ENCODE assay signal across 24 cellular contexts in genomic region chr11:113725883-113726405, GRCh38. TPM values are rescaled to one million over a fixed set of nuclear protein-coding genes. Genes with fewer than 3 reads are reported as not detected.
"Had no signal": no experiment of that assay in that cellular context is flagged by ENCODE, and none has a peak within 500 bp of the region (broad histone marks: within the 10 kb centered on the region; RNA-seq: fewer than 3 reads in every experiment).

No MANE protein-coding gene starts in this region.

- DNase-seq: activated naive CD4-positive, alpha-beta T cell; activated T-cell treated with anti-CD3 and anti-CD28 coated beads, Interleukin-2, amount 50 U/mL, for 24 hours; dermis blood vessel endothelial cell; effector CD8-positive, alpha-beta T cell; foreskin melanocyte; midbrain; nephron progenitor cell; nucleus accumbens; stimulated activated CD4-positive, alpha-beta T cell treated with anti-CD3 and anti-CD28 coated beads, Interleukin-2, amount 100 ng/mL, for 48 hours; stimulated activated CD8-positive, alpha-beta memory T cell treated with anti-CD3 and anti-CD28 coated beads, Interleukin-4, amount 100 ng/mL, for 48 hours; stimulated activated naive B cell treated with anti-CD40 and anti-IgM and Interleukin-4, amounts not matched to agents 10 μg/mL and 1 μg/mL and 100 μg/mL, for 72 hours; T1000 had no signal

- H3K36me3 ChIP-seq: thoracic aorta had no signal

- H3K36me3 Mint-ChIP-seq: WTC11 had no signal

- H3K9me3 Mint-ChIP-seq: activated T-cell treated with anti-CD3 and anti-CD28 coated beads, Interleukin-2, amount 50 U/mL, for 24 hours; activated T-helper 17 cell treated with anti-CD3 and anti-CD28 coated beads, Interleukin-2, amount 50 U/mL, for 72 hours; nephron progenitor cell; stimulated activated naive B cell treated with anti-CD40 and anti-IgM and Interleukin-4, amounts not matched to agents 10 μg/mL and 1 μg/mL and 100 μg/mL, for 72 hours; type B pancreatic cell had no signal

- H3K4me1 Mint-ChIP-seq: activated T-helper 17 cell treated with anti-CD3 and anti-CD28 coated beads, Interleukin-2, amount 50 U/mL, for 72 hours had no signal

- H3K27ac ChIP-seq: parathyroid adenoma, thoracic aorta had no signal

- H2AFZ ChIP-seq: parathyroid adenoma had no signal

- H3K4me1 ChIP-seq: parathyroid adenoma had no signal

- H3K4me3 Mint-ChIP-seq: activated naive CD8-positive, alpha-beta T cell; activated T-cell treated with anti-CD3 and anti-CD28 coated beads, Interleukin-2, amount 50 U/mL, for 24 hours; activated T-helper 17 cell treated with anti-CD3 and anti-CD28 coated beads, Interleukin-2, amount 50 U/mL, for 72 hours; nephron progenitor cell; stimulated activated naive B cell treated with anti-CD40 and anti-IgM and Interleukin-4, amounts not matched to agents 10 μg/mL and 1 μg/mL and 100 μg/mL, for 72 hours; type B pancreatic cell; WTC11 had no signal

- H3K27me3 Mint-ChIP-seq: activated naive CD8-positive, alpha-beta T cell; activated T-cell treated with anti-CD3 and anti-CD28 coated beads, Interleukin-2, amount 50 U/mL, for 24 hours; activated T-helper 17 cell treated with anti-CD3 and anti-CD28 coated beads, Interleukin-2, amount 50 U/mL, for 72 hours; stimulated activated naive B cell treated with anti-CD40 and anti-IgM and Interleukin-4, amounts not matched to agents 10 μg/mL and 1 μg/mL and 100 μg/mL, for 72 hours; type B pancreatic cell had no signal

- H3K27ac Mint-ChIP-seq: activated naive CD8-positive, alpha-beta T cell; activated T-cell treated with anti-CD3 and anti-CD28 coated beads, Interleukin-2, amount 50 U/mL, for 24 hours; activated T-helper 17 cell treated with anti-CD3 and anti-CD28 coated beads, Interleukin-2, amount 50 U/mL, for 72 hours; nephron progenitor cell; stimulated activated naive B cell treated with anti-CD40 and anti-IgM and Interleukin-4, amounts not matched to agents 10 μg/mL and 1 μg/mL and 100 μg/mL, for 72 hours; type B pancreatic cell; WTC11 had no signal

- H3K4me3 ChIP-seq: thoracic aorta had no signal

- H3K9me3 ChIP-seq: thoracic aorta had no signal

- H3K9ac ChIP-seq: parathyroid adenoma had no signal

- ATAC-seq: activated T-helper 17 cell treated with anti-CD3 and anti-CD28 coated beads, Interleukin-2, amount 50 U/mL, for 72 hours; sciatic nerve; stimulated activated naive B cell treated with anti-CD40 and anti-IgM and Interleukin-4, amounts not matched to agents 10 μg/mL and 1 μg/mL and 100 μg/mL, for 72 hours; WTC11 had no signal

- H3K79me2 ChIP-seq: parathyroid adenoma had no signal

RNA-seq across cellular contexts. Expression of gene CLDN25, which starts 53.7 kb away (rescaled TPM):
- total RNA-seq: activated T-helper 17 cell treated with anti-CD3 and anti-CD28 coated beads, Interleukin-2, amount 50 U/mL, for 72 hours; cardiac septum; dermis blood vessel endothelial cell; liver; myocyte; sciatic nerve; T-helper 1 cell treated with Interleukin-12 subunit alpha and Interleukin-12 subunit beta and Interleukin-4 antibody, amounts not matched to agents 30 ng/mL and 1 ng/mL, for 36 hours; thoracic aorta; WTC11 had no signal
- polyA plus RNA-seq: esophagus, liver had no signal
